In the genomic region with DNA sequence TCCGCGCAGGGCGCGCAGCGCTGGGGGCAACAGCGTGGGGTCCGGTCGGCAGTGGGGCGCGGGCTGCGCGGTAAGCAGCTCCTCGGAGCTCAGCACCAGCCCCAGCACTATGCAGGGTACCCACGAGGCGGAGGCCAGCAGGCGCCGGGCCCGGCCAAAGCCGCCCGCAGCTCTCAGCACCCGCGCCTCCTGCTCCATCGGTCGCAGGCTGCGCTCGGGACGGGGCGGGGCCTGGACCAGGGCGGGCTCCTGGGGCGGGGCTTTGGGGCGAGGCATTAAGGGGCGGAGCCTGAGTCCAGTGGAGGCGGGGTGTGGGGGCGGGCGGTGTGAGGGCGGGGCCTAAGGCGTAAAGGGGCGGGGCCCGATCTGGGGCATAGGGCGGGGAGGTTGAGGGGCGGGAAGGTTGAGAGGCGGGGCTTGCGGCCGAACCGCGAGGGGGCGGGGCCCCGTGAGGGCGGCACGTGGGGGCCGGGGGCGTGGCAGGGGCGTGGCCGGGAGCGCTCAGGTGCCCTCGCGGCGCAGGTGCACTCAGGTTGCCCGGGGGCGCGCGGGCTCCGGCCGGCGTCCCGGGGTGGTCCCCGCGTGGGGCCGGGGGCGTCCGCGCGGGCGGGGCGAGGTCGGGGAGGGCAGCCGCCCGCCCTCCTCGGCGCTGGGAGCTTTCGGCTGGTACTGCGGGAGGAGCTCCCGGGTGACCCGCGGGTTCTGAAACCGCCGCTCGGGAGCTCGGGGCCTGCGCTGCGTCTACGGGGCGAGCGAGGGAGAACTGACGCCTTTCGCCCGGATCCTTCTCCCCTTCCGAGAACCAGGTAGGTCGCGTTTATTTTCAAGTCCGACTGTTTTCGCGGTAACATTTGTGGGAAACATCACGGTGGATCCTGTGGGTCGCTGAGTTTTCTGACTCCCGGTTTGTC, we compare ENCODE assay signal across 8 cellular contexts. TPM values are rescaled to one million over a fixed set of nuclear protein-coding genes. Genes with fewer than 3 reads are reported as not detected.
A peak's percentile ranks its signal among the peaks of the same experiment; 100 is the strongest.
DNase-seq lines count a peak whose midpoint lies in the region; ATAC-seq and TF ChIP-seq lines count a peak whose summit lies in the region.

No MANE protein-coding gene starts in this region.

- no peak overlapping the region for H3K27ac Mint-ChIP-seq in chondrocyte (ENCODE audit: unreplicated experiment)

- H3K4me3 Mint-ChIP-seq in chondrocyte (ENCODE audit: unreplicated experiment) = peak overlapping the region; percentile 41

- peaks cover 33% of the 10 kb centered on the region for H3K27me3 Mint-ChIP-seq in chondrocyte (ENCODE audit: low read depth)

- ATAC-seq in left lobe of liver (peak; percentile 79), HG03442 (IDR thresholded peaks at IDR 0.05; ENCODE audit: unreplicated experiment) (no peak), GM19035 (IDR thresholded peaks at IDR 0.05; ENCODE audit: unreplicated experiment) (no peak)

- peaks cover 7% of the 10 kb centered on the region for H3K4me1 Mint-ChIP-seq in chondrocyte (ENCODE audit: low read depth)

- DNase-seq in EH (ENCODE audit: low read depth) (peak; percentile 62), NCI-H1105 (lab: John Stamatoyannopoulos, UW) (peak; percentile 64), chondrocyte (ENCODE audit: low spot score) (peak; percentile 79), left lobe of liver (ENCODE audit: low spot score) (no peak)
- DNase-seq in activated CD4-positive, alpha-beta T cell treated with anti-CD3 and anti-CD28 coated beads for 4 hours = peak; percentile 78 to 82
- DNase-seq in stimulated activated CD4-positive, alpha-beta T cell treated with anti-CD3 and anti-CD28 coated beads, TNF-alpha, amount 100 ng/mL, for 24 hours (ENCODE audit: low read depth in 3 of 3) = peak; percentile 62 to 82 (median 64)

- peaks cover 9% of the 10 kb centered on the region for H3K9me3 Mint-ChIP-seq in chondrocyte (ENCODE audit: low read depth)

- no peak for TF ChIP-seq CTCF in chondrocyte (IDR thresholded peaks at IDR 0.05)

- H3K36me3 Mint-ChIP-seq in chondrocyte (ENCODE audit: low read depth) = peaks cover 3% of the 10 kb centered on the region

RNA-seq across cellular contexts. Expression of gene SLC22A31, which starts 1.4 kb away (rescaled TPM):
- total RNA-seq in chondrocyte (0.40 to 0.94 TPM in 2 of 3 replicates, not detected in the other), left lobe of liver (0.30 TPM)

RNA-seq across cellular contexts. Expression of gene ZNF778, which starts 15.8 kb away (rescaled TPM):
- total RNA-seq in chondrocyte = 5.8 to 7.7 TPM (median 6.6 TPM) in 3 replicates
- 5.3 TPM for total RNA-seq in left lobe of liver

RNA-seq across cellular contexts. Expression of gene CDH15, which starts 30.2 kb away (rescaled TPM):
- total RNA-seq in chondrocyte (0.20 to 0.23 TPM in 2 of 3 replicates, not detected in the other), left lobe of liver (4.3 TPM)
